In genomic region chr5:96244696-96245095, GRCh38 we compare ENCODE assay signal across 10 cellular contexts.
"Had no signal": no experiment of that assay in that cellular context is flagged by ENCODE, and none has a peak within 500 bp of the region (broad histone marks: within the 10 kb centered on the region; RNA-seq: fewer than 3 reads in every experiment).

No MANE protein-coding gene starts in this region.

- H3K27ac ChIP-seq: left lung, skin epidermis, vagina had no signal

- H3K9me3 ChIP-seq: left lung, vagina had no signal

- DNase-seq: activated naive CD4-positive, alpha-beta T cell treated with anti-CD3 and anti-CD28 coated beads, Interleukin-2, amount 50 U/mL, for 16 hours; activated T-cell treated with anti-CD3 and anti-CD28 coated beads, Interleukin-2, amount 50 U/mL, for 1 hour; amniotic stem cell; dermis blood vessel endothelial cell; left lung; mesendoderm; nephron progenitor cell had no signal

- H3K36me3 ChIP-seq: left lung, vagina had no signal

- ATAC-seq: activated CD4-positive, CD25-positive, alpha-beta regulatory T cell treated with anti-CD3 and anti-CD28 coated beads, Interleukin-2, amount 50 U/mL, for 24 hours had no signal

- H3K4me3 ChIP-seq: left lung, skin epidermis, vagina had no signal

- H3K27me3 ChIP-seq: left lung, vagina had no signal
